In genomic region chr15:42920281-42921048, GRCh38 we compare ENCODE assay signal across 8 cellular contexts. TPM values are rescaled to one million over a fixed set of nuclear protein-coding genes. Genes with fewer than 3 reads are reported as not detected.
DNase-seq lines count a peak whose midpoint lies in the region; ATAC-seq and TF ChIP-seq lines count a peak whose summit lies in the region.

Gene TTBK2 (minus strand): TSS chr15:42920778. CDS start chr15:42878617, 42,161 bp downstream.

- H3K4me1 ChIP-seq in NT2/D1 (ENCODE audit: insufficient read depth, insufficient read length) (no peaks in the 10 kb centered on the region), endodermal cell (ENCODE audit: control insufficient read depth, insufficient read depth, low read length) (no peaks in the 10 kb centered on the region)

- no peaks in the 10 kb centered on the region for H3K9me3 Mint-ChIP-seq in endodermal cell

- H3K27me3 Mint-ChIP-seq in endodermal cell (ENCODE audit: insufficient read depth), result peaks cover 23% of the 10 kb centered on the region

- H3K36me3 ChIP-seq in NT2/D1 (ENCODE audit: insufficient read depth, insufficient read length, low read length), result no peaks in the 10 kb centered on the region
- H3K36me3 ChIP-seq in endodermal cell (ENCODE audit: control insufficient read depth, insufficient read depth, low read length), result no peaks in the 10 kb centered on the region

- DNase-seq in COR-L47 (lab: John Stamatoyannopoulos, UW) (peak; percentile 99), HUDEP-2 (lab: John Stamatoyannopoulos, UW; ENCODE audit: unreplicated experiment in 76 of 76) (peak; percentile 39 to 99 (median 97)), NT2/D1 (ENCODE audit: low read depth, low spot score) (peak; percentile 94), endodermal cell (peak; percentile 99), mesenteric fat pad (ENCODE audit: low spot score) (peak; percentile 99)
- DNase-seq in activated CD8-positive, alpha-beta memory T cell treated with anti-CD3 and anti-CD28 coated beads, Interleukin-2, amount 50 U/mL, for 1 hour (ENCODE audit: extremely low read depth), result peak; percentile 93
- DNase-seq in stimulated activated CD8-positive, alpha-beta memory T cell treated with anti-CD3 and anti-CD28 coated beads, Interleukin-15, amount 100 ng/mL, for 24 hours (ENCODE audit: low read depth), result peak; percentile 87

- peak; percentile 96 for ATAC-seq in GM21381 (IDR thresholded peaks at IDR 0.05; ENCODE audit: unreplicated experiment)

- H3K9me3 ChIP-seq in NT2/D1 (ENCODE audit: insufficient read depth, low read length) (no peaks in the 10 kb centered on the region), endodermal cell (ENCODE audit: control insufficient read depth, low read length) (no peaks in the 10 kb centered on the region)

- H3K36me3 Mint-ChIP-seq in endodermal cell (ENCODE audit: low read depth), result no peaks in the 10 kb centered on the region

- H3K27ac ChIP-seq in endodermal cell (ENCODE audit: low read depth, low read length), result peak within 1 kb of the TSS; percentile 49

- peaks cover 32% of the 10 kb centered on the region for H3K27me3 ChIP-seq in NT2/D1 (ENCODE audit: insufficient read depth, insufficient read length)
- peaks cover 19% of the 10 kb centered on the region for H3K27me3 ChIP-seq in endodermal cell (ENCODE audit: control insufficient read depth, insufficient read depth, low read length, poor library complexity, severe bottlenecking)

- WGBS in endodermal cell (ENCODE audit: insufficient coverage in 1 of 2, insufficient read length in 1 of 2), 2 experiments, result 0 to 2% methylated on average over 13 to 74 of the region's 75 CpGs

- peak within 1 kb of the TSS; percentile 69 for H3K9ac ChIP-seq in NT2/D1 (ENCODE audit: insufficient read length, low read depth)
- peak within 1 kb of the TSS; percentile 37 for H3K9ac ChIP-seq in endodermal cell (ENCODE audit: extremely low read depth, low read length, poor library complexity, severe bottlenecking)

- peak within 1 kb of the TSS; percentile 78 for H3K4me3 ChIP-seq in NT2/D1 (ENCODE audit: insufficient read length, low read depth)
- peak within 1 kb of the TSS; percentile 96 for H3K4me3 ChIP-seq in endodermal cell (ENCODE audit: low read length)

- TF ChIP-seq CTCF in endodermal cell (conservative IDR thresholded peaks at IDR 0.05), result peak; percentile 11

- H3K4me3 Mint-ChIP-seq in endodermal cell, result peak within 1 kb of the TSS; percentile 82

- H3K27ac Mint-ChIP-seq in endodermal cell, result peak within 1 kb of the TSS; percentile 89

- H3K4me1 Mint-ChIP-seq in endodermal cell, result peaks cover 7% of the 10 kb centered on the region

RNA-seq across cellular contexts. Expression of gene TTBK2, which starts in this region (rescaled TPM):
- total RNA-seq in endodermal cell (10 to 100 TPM; 17.9 to 24.8 TPM), mesenteric fat pad (15.7 TPM)
- 13.6 TPM for polyA plus RNA-seq in endodermal cell (2013, experiment 1 of 2)
- 12.3 TPM for polyA plus RNA-seq in endodermal cell (2013, experiment 2 of 2)

Comparison
In these comparisons a context has a peak if more than half of its experiments do, and no peak if none do; other contexts are left out.
1. Peak in every context shown above with its lines: DNase-seq, ATAC-seq, H3K4me3 ChIP-seq and H3K27ac ChIP-seq.